Comparison of ENCODE assay signal across 2 cellular contexts in the genomic region with DNA sequence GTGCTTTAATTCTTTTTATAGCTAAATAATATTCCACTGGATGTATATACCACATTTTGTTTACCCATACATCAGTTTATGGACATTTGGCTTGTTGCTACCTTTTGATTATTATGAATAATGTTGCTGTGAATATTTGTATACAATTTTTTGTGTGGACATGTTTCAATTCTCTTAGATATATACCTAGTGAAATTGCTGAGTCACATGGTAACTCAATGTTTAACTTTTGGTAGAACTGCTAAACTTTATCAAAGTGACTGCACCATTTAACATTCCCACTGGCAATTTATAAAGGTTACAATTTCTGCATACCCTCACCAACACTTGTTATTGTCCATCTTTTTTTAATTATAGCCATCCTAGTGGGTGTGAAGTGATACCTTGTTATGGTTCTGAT.
TF ChIP-seq lines count a peak whose summit lies in the region.

No MANE protein-coding gene starts in this region.

TF ChIP-seq in HepG2, 621 proteins besides CTCF, POLR2A, EP300 and RAD21:
- TF ChIP-seq, protein P1, sequence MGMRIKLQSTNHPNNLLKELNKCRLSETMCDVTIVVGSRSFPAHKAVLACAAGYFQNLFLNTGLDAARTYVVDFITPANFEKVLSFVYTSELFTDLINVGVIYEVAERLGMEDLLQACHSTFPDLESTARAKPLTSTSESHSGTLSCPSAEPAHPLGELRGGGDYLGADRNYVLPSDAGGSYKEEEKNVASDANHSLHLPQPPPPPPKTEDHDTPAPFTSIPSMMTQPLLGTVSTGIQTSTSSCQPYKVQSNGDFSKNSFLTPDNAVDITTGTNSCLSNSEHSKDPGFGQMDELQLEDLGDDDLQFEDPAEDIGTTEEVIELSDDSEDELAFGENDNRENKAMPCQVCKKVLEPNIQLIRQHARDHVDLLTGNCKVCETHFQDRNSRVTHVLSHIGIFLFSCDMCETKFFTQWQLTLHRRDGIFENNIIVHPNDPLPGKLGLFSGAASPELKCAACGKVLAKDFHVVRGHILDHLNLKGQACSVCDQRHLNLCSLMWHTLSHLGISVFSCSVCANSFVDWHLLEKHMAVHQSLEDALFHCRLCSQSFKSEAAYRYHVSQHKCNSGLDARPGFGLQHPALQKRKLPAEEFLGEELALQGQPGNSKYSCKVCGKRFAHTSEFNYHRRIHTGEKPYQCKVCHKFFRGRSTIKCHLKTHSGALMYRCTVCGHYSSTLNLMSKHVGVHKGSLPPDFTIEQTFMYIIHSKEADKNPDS (CRISPR knock-in tag; IDR thresholded peaks at IDR 0.05) = no peak
- TF ChIP-seq TGIF2 (CRISPR knock-in tag; IDR thresholded peaks at IDR 0.05) (no peak), MYC (CRISPR knock-in tag; IDR thresholded peaks at IDR 0.05; ENCODE audit: borderline replicate concordance) (no peak), HNF4G (IDR thresholded peaks at IDR 0.05; ENCODE audit: borderline replicate concordance, low read depth, low read length) (no peak), HNF4G (CRISPR knock-in tag; IDR thresholded peaks at IDR 0.05; ENCODE audit: borderline replicate concordance, low read depth) (no peak), ZNF3 (CRISPR knock-in tag; IDR thresholded peaks at IDR 0.05) (no peak), MAFF (IDR thresholded peaks at IDR 0.05; ENCODE audit: low read depth, low read length) (peak; percentile 12; the same call in 1 of the 2 replicates), RFX1 (IDR thresholded peaks at IDR 0.05) (no peak), ZNF510 (CRISPR knock-in tag; IDR thresholded peaks at IDR 0.05; ENCODE audit: low read depth) (no peak), HOXA3 (CRISPR knock-in tag; IDR thresholded peaks at IDR 0.05) (no peak), ZNF337 (CRISPR knock-in tag; IDR thresholded peaks at IDR 0.05; ENCODE audit: borderline replicate concordance, low read depth) (no peak), ZFP1 (CRISPR knock-in tag; IDR thresholded peaks at IDR 0.05) (no peak), ZNF224 (CRISPR knock-in tag; IDR thresholded peaks at IDR 0.05) (no peak), TAF15 (IDR thresholded peaks at IDR 0.05; ENCODE audit: low read depth, low read length, poor library complexity, severe bottlenecking) (no peak), ZNF724P (CRISPR knock-in tag; IDR thresholded peaks at IDR 0.05; ENCODE audit: borderline replicate concordance) (no peak), ZNF367 (CRISPR knock-in tag; IDR thresholded peaks at IDR 0.05; ENCODE audit: borderline replicate concordance) (no peak), NFE2L2 (IDR thresholded peaks at IDR 0.05; ENCODE audit: low read length) (peak; percentile 78), MAFK (conservative IDR thresholded peaks at IDR 0.05 in 1 of 2, IDR thresholded peaks at IDR 0.05 in 1 of 2; ENCODE audit: low read length in 2 of 2) (peak; percentile 17 to 36; a peak in 2 of 4 replicates), ZNF775 (CRISPR knock-in tag; IDR thresholded peaks at IDR 0.05; ENCODE audit: borderline replicate concordance) (no peak), FLYWCH1 (CRISPR knock-in tag; IDR thresholded peaks at IDR 0.05) (no peak)
- TF ChIP-seq, protein P2, sequence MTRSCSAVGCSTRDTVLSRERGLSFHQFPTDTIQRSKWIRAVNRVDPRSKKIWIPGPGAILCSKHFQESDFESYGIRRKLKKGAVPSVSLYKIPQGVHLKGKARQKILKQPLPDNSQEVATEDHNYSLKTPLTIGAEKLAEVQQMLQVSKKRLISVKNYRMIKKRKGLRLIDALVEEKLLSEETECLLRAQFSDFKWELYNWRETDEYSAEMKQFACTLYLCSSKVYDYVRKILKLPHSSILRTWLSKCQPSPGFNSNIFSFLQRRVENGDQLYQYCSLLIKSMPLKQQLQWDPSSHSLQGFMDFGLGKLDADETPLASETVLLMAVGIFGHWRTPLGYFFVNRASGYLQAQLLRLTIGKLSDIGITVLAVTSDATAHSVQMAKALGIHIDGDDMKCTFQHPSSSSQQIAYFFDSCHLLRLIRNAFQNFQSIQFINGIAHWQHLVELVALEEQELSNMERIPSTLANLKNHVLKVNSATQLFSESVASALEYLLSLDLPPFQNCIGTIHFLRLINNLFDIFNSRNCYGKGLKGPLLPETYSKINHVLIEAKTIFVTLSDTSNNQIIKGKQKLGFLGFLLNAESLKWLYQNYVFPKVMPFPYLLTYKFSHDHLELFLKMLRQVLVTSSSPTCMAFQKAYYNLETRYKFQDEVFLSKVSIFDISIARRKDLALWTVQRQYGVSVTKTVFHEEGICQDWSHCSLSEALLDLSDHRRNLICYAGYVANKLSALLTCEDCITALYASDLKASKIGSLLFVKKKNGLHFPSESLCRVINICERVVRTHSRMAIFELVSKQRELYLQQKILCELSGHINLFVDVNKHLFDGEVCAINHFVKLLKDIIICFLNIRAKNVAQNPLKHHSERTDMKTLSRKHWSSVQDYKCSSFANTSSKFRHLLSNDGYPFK (CRISPR knock-in tag; IDR thresholded peaks at IDR 0.05; ENCODE audit: borderline replicate concordance) = no peak
- TF ChIP-seq, protein P3, sequence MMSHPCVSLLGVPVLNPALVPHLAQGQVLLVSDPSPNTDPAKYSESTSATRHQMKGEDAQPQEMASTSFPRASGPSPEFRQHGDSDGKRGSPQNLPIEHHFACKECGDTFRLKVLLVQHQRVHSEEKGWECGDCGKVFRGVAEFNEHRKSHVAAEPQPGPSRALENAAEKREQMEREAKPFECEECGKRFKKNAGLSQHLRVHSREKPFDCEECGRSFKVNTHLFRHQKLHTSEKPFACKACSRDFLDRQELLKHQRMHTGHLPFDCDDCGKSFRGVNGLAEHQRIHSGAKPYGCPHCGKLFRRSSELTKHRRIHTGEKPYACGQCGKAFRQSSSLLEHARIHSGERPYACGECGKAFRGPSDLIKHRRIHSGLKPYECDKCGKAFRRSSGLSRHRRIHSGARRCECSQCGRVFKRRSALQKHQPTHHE (CRISPR knock-in tag; IDR thresholded peaks at IDR 0.05; ENCODE audit: borderline replicate concordance) = no peak
- TF ChIP-seq, protein P4, sequence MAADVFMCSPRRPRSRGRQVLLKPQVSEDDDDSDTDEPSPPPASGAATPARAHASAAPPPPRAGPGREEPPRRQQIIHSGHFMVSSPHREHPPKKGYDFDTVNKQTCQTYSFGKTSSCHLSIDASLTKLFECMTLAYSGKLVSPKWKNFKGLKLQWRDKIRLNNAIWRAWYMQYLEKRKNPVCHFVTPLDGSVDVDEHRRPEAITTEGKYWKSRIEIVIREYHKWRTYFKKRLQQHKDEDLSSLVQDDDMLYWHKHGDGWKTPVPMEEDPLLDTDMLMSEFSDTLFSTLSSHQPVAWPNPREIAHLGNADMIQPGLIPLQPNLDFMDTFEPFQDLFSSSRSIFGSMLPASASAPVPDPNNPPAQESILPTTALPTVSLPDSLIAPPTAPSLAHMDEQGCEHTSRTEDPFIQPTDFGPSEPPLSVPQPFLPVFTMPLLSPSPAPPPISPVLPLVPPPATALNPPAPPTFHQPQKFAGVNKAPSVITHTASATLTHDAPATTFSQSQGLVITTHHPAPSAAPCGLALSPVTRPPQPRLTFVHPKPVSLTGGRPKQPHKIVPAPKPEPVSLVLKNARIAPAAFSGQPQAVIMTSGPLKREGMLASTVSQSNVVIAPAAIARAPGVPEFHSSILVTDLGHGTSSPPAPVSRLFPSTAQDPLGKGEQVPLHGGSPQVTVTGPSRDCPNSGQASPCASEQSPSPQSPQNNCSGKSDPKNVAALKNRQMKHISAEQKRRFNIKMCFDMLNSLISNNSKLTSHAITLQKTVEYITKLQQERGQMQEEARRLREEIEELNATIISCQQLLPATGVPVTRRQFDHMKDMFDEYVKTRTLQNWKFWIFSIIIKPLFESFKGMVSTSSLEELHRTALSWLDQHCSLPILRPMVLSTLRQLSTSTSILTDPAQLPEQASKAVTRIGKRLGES (CRISPR knock-in tag; IDR thresholded peaks at IDR 0.05; ENCODE audit: borderline replicate concordance) = no peak

TF ChIP-seq in K562, 482 proteins besides CTCF, POLR2A, EP300 and RAD21:
- TF ChIP-seq C11orf30 (IDR thresholded peaks at IDR 0.05; ENCODE audit: low read depth) (peak; percentile 70), NFE2L1 (tag; IDR thresholded peaks at IDR 0.05; ENCODE audit: borderline replicate concordance, low read depth) (peak; percentile 64), NFE2 (IDR thresholded peaks at IDR 0.05; ENCODE audit: low read depth) (peak; percentile 61), POLR2AphosphoS5 (IDR thresholded peaks at IDR 0.05; ENCODE audit: control insufficient read depth, insufficient read depth, low read depth, low read length) (no peak), MAFF (IDR thresholded peaks at IDR 0.05; ENCODE audit: low read length) (peak; percentile 58; the same call in 1 of the 2 replicates), ZNF263 (CRISPR knock-in tag; IDR thresholded peaks at IDR 0.05; ENCODE audit: borderline replicate concordance) (no peak), SP2 (IDR thresholded peaks at IDR 0.05; ENCODE audit: extremely low read depth, low read depth, low read length, poor library complexity, severe bottlenecking) (no peak), ZNF316 (IDR thresholded peaks at IDR 0.05) (peak; percentile 80), MAFG (tag; conservative IDR thresholded peaks at IDR 0.05) (peak; percentile 86), MAFK (IDR thresholded peaks at IDR 0.05; ENCODE audit: low read length) (peak; percentile 56; the same call in 1 of the 2 replicates)
